ENCODE assay signal across 24 cellular contexts in the genomic region with DNA sequence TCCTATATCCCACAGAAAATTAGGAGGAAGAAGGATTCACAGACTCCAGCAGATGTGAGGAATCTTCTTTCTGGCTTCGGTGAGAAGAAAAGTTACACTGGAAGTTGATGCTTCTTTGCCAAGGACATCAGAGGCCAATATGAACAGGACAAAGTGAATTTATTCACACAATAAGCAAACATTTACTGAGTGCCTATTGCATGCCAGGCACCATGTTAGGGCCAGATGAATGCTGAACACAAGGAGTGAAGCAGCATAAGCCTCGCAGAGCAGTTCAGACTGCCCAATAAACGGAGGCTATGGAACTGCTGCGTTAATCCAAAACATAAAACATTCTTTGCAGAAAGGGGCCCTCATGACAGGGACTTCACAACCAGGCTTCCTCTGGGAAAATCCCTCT.
"Had no signal": no experiment of that assay in that cellular context is flagged by ENCODE, and none has a peak within 500 bp of the region (broad histone marks: within the 10 kb centered on the region; RNA-seq: fewer than 3 reads in every experiment).

No MANE protein-coding gene starts in this region.

- H3K9me3 Mint-ChIP-seq: natural killer cell; nephron; stimulated activated effector memory CD8-positive, alpha-beta T cell treated with anti-CD3 and anti-CD28 coated beads, Interleukin-12 subunit alpha, Interleukin-12 subunit beta, amount 100 ng/mL, for 72 hours; stimulated activated naive CD8-positive, alpha-beta T cell treated with anti-CD3 and anti-CD28 coated beads, Interleukin-15, Interleukin-2, amounts not matched to agents 100 ng/mL and 50 ng/mL, for 24 hours had no signal

- DNase-seq: natural killer cell; occipital lobe; ovary; posterior cingulate gyrus; psoas muscle; right cardiac atrium; right lobe of liver; sigmoid colon; small intestine; stimulated activated CD4-positive, alpha-beta T cell treated with anti-CD3 and anti-CD28 coated beads, Interleukin-15, amount 100 ng/mL, for 24 hours; stimulated activated CD4-positive, alpha-beta T cell treated with anti-CD3 and anti-CD28 coated beads, Interleukin-2, amount 100 ng/mL, for 24 hours; stimulated activated CD4-positive, alpha-beta T cell treated with anti-CD3 and anti-CD28 coated beads, Interleukin-2, amount 100 ng/mL, for 48 hours; stimulated activated CD4-positive, alpha-beta T cell treated with anti-CD3 and anti-CD28 coated beads, Interleukin-4, amount 100 ng/mL, for 24 hours; stimulated activated naive B cell treated with anti-CD40 and anti-IgM and Interleukin-4, amounts not matched to agents 10 μg/mL and 1 μg/mL and 100 μg/mL, for 72 hours; stimulated activated naive CD4-positive, alpha-beta T cell treated with Interleukin-2 at 50 U/mL for 16 hours; stomach; thyroid gland; trophoblast cell; upper lobe of left lung had no signal

- H3K27ac Mint-ChIP-seq: natural killer cell; nephron; neural progenitor cell; progenitor cell of endocrine pancreas; stimulated activated effector memory CD8-positive, alpha-beta T cell treated with anti-CD3 and anti-CD28 coated beads, Interleukin-12 subunit alpha, Interleukin-12 subunit beta, amount 100 ng/mL, for 72 hours; stimulated activated naive B cell treated with anti-CD40 and anti-IgM and Interleukin-4, amounts not matched to agents 10 μg/mL and 1 μg/mL and 100 μg/mL, for 72 hours; stimulated activated naive CD8-positive, alpha-beta T cell treated with anti-CD3 and anti-CD28 coated beads, Interleukin-15, Interleukin-2, amounts not matched to agents 100 ng/mL and 50 ng/mL, for 24 hours had no signal

- ATAC-seq: natural killer cell; psoas muscle; right cardiac atrium; stimulated activated effector memory CD8-positive, alpha-beta T cell treated with anti-CD3 and anti-CD28 coated beads, Interleukin-12 subunit alpha, Interleukin-12 subunit beta, amount 100 ng/mL, for 72 hours; stimulated activated naive B cell treated with anti-CD40 and anti-IgM and Interleukin-4, amounts not matched to agents 10 μg/mL and 1 μg/mL and 100 μg/mL, for 72 hours had no signal

- H3K36me3 Mint-ChIP-seq: natural killer cell; stimulated activated effector memory CD8-positive, alpha-beta T cell treated with anti-CD3 and anti-CD28 coated beads, Interleukin-12 subunit alpha, Interleukin-12 subunit beta, amount 100 ng/mL, for 72 hours; stimulated activated naive B cell treated with anti-CD40 and anti-IgM and Interleukin-4, amounts not matched to agents 10 μg/mL and 1 μg/mL and 100 μg/mL, for 72 hours had no signal

- H3K4me1 Mint-ChIP-seq: natural killer cell; stimulated activated effector memory CD8-positive, alpha-beta T cell treated with anti-CD3 and anti-CD28 coated beads, Interleukin-12 subunit alpha, Interleukin-12 subunit beta, amount 100 ng/mL, for 72 hours; stimulated activated naive B cell treated with anti-CD40 and anti-IgM and Interleukin-4, amounts not matched to agents 10 μg/mL and 1 μg/mL and 100 μg/mL, for 72 hours had no signal

- H3K4me3 Mint-ChIP-seq: natural killer cell; nephron; neural progenitor cell; stimulated activated effector memory CD8-positive, alpha-beta T cell treated with anti-CD3 and anti-CD28 coated beads, Interleukin-12 subunit alpha, Interleukin-12 subunit beta, amount 100 ng/mL, for 72 hours; stimulated activated naive B cell treated with anti-CD40 and anti-IgM and Interleukin-4, amounts not matched to agents 10 μg/mL and 1 μg/mL and 100 μg/mL, for 72 hours; stimulated activated naive CD8-positive, alpha-beta T cell treated with anti-CD3 and anti-CD28 coated beads, Interleukin-15, Interleukin-2, amounts not matched to agents 100 ng/mL and 50 ng/mL, for 24 hours had no signal
